ENCODE assay signal across 14 cellular contexts in the genomic region with DNA sequence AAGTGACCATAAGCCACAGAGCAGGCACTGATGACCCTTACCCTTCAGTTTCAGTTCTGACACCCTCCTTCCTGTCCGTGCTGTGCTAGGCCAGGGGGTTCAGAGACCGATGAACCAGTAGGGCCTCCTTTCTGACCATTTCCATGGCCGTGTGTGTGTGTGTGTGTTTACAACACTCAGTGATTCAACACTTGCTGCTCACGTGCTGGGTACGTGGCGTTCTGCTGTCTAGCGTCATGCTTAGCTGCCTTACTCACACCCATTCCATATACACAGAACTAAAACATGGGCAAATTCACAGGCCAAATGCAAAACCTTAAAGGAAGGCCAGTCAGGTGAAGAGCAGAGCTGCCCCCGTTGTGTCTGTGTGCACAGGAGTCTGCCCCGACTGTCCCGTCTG.
A peak's percentile ranks its signal among the peaks of the same experiment; 100 is the strongest.
DNase-seq lines count a peak whose midpoint lies in the region; FAIRE-seq and TF ChIP-seq lines count a peak whose summit lies in the region.
"Had no signal": no experiment of that assay in that cellular context is flagged by ENCODE, and none has a peak within 500 bp of the region (broad histone marks: within the 10 kb centered on the region; RNA-seq: fewer than 3 reads in every experiment).

No MANE protein-coding gene starts in this region.

- no peak overlapping the region for H3K4me3 Mint-ChIP-seq in glutamatergic neuron (ENCODE audit: unreplicated experiment)
- H3K4me3 Mint-ChIP-seq: CD8-positive, alpha-beta memory T cell had no signal

- H3K27ac Mint-ChIP-seq in glutamatergic neuron (ENCODE audit: unreplicated experiment), result no peak overlapping the region
- H3K27ac Mint-ChIP-seq: CD8-positive, alpha-beta memory T cell had no signal

- H3K4me1 Mint-ChIP-seq in glutamatergic neuron (ENCODE audit: low read depth, unreplicated experiment), result no peaks in the 10 kb centered on the region

- no peak for FAIRE-seq in HTR-8/SVneo (lab: Jason Lieb, UNC)
- FAIRE-seq: GM12878, GM18507 had no signal

- TF ChIP-seq CTCF in glutamatergic neuron (IDR thresholded peaks at IDR 0.05; ENCODE audit: partially characterized antibody, unreplicated experiment), result no peak

- H3K9me3 Mint-ChIP-seq in glutamatergic neuron (ENCODE audit: unreplicated experiment), result peaks cover 6% of the 10 kb centered on the region

- DNase-seq in Daoy (ENCODE audit: low read depth) (peak; percentile 20), HT1080 (ENCODE audit: low read depth) (peak; percentile 25), amniotic epithelial cell (ENCODE audit: low read depth) (peak; percentile 20), iris pigment epithelial cell (ENCODE audit: low read depth) (peak; percentile 42), NCI-H1436 (lab: John Stamatoyannopoulos, UW) (no peak), glutamatergic neuron (no peak), HTR-8/SVneo (ENCODE audit: insufficient read length, low spot score) (no peak)
- DNase-seq: 8988T; AML-193; Caco-2; CD8-positive, alpha-beta memory T cell; DND-41 had no signal

- H3K36me3 Mint-ChIP-seq in glutamatergic neuron (ENCODE audit: unreplicated experiment), result peaks cover 21% of the 10 kb centered on the region
- H3K36me3 Mint-ChIP-seq: CD8-positive, alpha-beta memory T cell had no signal

- peaks cover 2% of the 10 kb centered on the region for H3K27me3 Mint-ChIP-seq in glutamatergic neuron (ENCODE audit: unreplicated experiment)

Comparison
In these comparisons a context has a peak if more than half of its experiments do, and no peak if none do; other contexts are left out.
1. DNase-seq: peak in Daoy (single experiment), HT1080 (single experiment), amniotic epithelial cell (single experiment) and iris pigment epithelial cell (single experiment); none in NCI-H1436 (single experiment), glutamatergic neuron (single experiment) and HTR-8/SVneo (single experiment).